Comparison of ENCODE assay signal across 1 cellular context in the genomic region with DNA sequence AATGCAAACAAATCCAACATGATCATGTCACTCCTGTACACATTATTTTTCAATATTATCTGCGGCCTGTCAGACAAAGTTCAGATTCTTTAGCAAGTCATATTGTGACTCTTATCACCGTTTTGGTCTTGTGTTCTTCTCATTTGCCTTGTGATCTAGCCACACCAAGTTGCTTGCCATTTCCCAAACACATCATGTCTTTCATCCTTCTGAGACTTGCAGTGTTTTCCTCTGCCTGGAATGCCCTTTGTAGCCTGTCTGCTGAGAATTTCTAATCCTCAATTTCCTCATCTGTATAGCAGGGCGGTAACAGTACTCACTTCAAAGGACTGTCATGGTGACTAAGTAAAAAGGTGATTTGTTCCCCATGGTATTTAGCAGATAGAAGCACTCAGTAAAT.
TF ChIP-seq lines count a peak whose summit lies in the region.

No MANE protein-coding gene starts in this region.

TF ChIP-seq in IMR-90, 13 proteins besides CTCF, POLR2A, EP300 and RAD21:
- TF ChIP-seq NFE2L2 (IDR thresholded peaks at IDR 0.05; ENCODE audit: low read depth, low read length) (peak; percentile 65; the same call in 1 of the 2 replicates), CEBPB (IDR thresholded peaks at IDR 0.05; ENCODE audit: low read depth, low read length) (no peak)
TF ChIP-seq in IMR-90: peak in this region for 1.
